In the genomic region with DNA sequence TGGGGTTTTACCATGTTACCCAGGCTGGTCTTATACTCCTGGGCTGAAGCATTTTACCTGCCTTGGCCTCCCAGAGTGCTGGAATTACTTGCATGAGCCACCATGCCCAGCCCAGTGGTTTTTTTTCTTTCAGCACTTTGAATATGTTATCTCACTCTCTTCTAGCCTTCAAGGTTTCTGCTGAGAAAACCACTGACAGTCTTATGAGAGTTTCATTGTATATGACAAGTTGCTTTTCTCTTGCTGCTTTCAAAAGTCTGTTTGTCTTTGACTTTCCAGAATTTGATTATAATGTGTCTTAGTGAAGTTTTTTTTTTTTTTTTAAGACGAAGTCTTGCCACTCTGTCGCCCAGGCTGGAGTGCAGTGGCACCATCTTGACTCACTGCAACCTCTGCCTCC, we compare ENCODE assay signal across 2 cellular contexts.
TF ChIP-seq lines count a peak whose summit lies in the region.

No MANE protein-coding gene starts in this region.

TF ChIP-seq in HEK293, 187 proteins besides CTCF, POLR2A, EP300 and RAD21:
- TF ChIP-seq ZNF221 (tag by site-specific recombination; IDR thresholded peaks at IDR 0.05; ENCODE audit: borderline replicate concordance): no peak
- TF ChIP-seq, protein P1, sequence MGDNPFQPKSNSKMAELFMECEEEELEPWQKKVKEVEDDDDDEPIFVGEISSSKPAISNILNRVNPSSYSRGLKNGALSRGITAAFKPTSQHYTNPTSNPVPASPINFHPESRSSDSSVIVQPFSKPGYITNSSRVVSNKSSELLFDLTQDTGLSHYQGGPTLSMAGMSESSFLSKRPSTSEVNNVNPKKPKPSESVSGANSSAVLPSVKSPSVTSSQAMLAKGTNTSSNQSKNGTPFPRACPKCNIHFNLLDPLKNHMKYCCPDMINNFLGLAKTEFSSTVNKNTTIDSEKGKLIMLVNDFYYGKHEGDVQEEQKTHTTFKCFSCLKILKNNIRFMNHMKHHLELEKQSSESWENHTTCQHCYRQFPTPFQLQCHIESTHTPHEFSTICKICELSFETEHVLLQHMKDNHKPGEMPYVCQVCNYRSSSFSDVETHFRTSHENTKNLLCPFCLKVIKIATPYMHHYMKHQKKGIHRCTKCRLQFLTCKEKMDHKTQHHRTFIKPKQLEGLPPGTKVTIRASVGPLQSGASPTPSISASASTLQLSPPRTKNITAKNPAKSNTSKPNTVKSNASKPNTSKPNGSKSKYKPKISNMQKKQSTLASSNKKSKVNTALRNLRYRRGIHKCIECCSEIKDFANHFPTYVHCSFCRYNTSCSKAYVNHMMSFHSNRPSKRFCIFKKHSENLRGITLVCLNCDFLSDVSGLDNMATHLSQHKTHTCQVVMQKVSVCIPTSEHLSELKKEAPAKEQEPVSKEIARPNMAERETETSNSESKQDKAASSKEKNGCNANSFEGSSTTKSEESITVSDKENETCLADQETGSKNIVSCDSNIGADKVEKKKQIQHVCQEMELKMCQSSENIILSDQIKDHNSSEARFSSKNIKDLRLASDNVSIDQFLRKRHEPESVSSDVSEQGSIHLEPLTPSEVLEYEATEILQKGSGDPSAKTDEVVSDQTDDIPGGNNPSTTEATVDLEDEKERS (tag by site-specific recombination; IDR thresholded peaks at IDR 0.05): no peak
- peak; percentile 75 for TF ChIP-seq SETDB1 (IDR thresholded peaks at IDR 0.05; ENCODE audit: insufficient read length, low read length)
- no peak for TF ChIP-seq ZNF37A (tag by site-specific recombination; IDR thresholded peaks at IDR 0.05)
- TF ChIP-seq ZNF558 (tag by site-specific recombination; IDR thresholded peaks at IDR 0.05): no peak
- peak; percentile 100 for TF ChIP-seq ZNF791 (tag by site-specific recombination; IDR thresholded peaks at IDR 0.05)
- TF ChIP-seq SCRT2 (tag by site-specific recombination; IDR thresholded peaks at IDR 0.05): no peak
- TF ChIP-seq ZNF394 (tag by site-specific recombination; IDR thresholded peaks at IDR 0.05; ENCODE audit: borderline replicate concordance): no peak
TF ChIP-seq in HEK293: peak in this region for 2.

TF ChIP-seq in GM12878, 131 proteins besides CTCF, POLR2A, EP300 and RAD21:
- peak; percentile 72; the same call in 1 of the 2 replicates for TF ChIP-seq CBX5 (IDR thresholded peaks at IDR 0.05; ENCODE audit: low read depth)
- no peak for TF ChIP-seq ZZZ3 (IDR thresholded peaks at IDR 0.05; ENCODE audit: control insufficient read depth, insufficient read length, low read depth)
